ENCODE assay signal across 8 cellular contexts in genomic region chr22:21982338-21982965, GRCh38. TPM values are rescaled to one million over a fixed set of nuclear protein-coding genes. Genes with fewer than 3 reads are reported as not detected.
DNase-seq lines count a peak whose midpoint lies in the region; ATAC-seq, FAIRE-seq and TF ChIP-seq lines count a peak whose summit lies in the region.

Gene TOP3B, minus strand, starts transcription at chr22:21982787. Its CDS starts 7,078 bp downstream, at chr22:21975709.

- H3K27ac ChIP-seq in mesodermal cell (ENCODE audit: low read depth, low read length, severe bottlenecking), result no peak within 1 kb of the TSS

- no peaks in the 10 kb centered on the region for H3K9me3 ChIP-seq in NT2/D1 (ENCODE audit: insufficient read depth, low read length)
- no peaks in the 10 kb centered on the region for H3K9me3 ChIP-seq in mesodermal cell (ENCODE audit: control insufficient read depth, low read length)

- H3K9ac ChIP-seq in NT2/D1 (ENCODE audit: insufficient read length, low read depth), result peak within 1 kb of the TSS; percentile 95

- 0% methylated on average over 43 to 47 of the region's 54 CpGs for WGBS in mesodermal cell (ENCODE audit: insufficient coverage in 2 of 2), 2 experiments

- in situ Hi-C loops in endometrial microvascular endothelial cells (cut with HindIII; ENCODE audit: inconsistent ontology term, low pct_unique_long_range_greater_than_20kb, low sequenced_read_pairs), result no loop called here

- no peak for ATAC-seq in GM18517 (IDR thresholded peaks at IDR 0.05; ENCODE audit: unreplicated experiment)

- peak; percentile 81 for DNase-seq in GM12892 (ENCODE audit: insufficient read length)
- DNase-seq in HS-27A (ENCODE audit: low read depth), result peak; percentile 35
- DNase-seq in NT2/D1 (ENCODE audit: low read depth, low spot score), result peak; percentile 48
- peak; percentile 47 for DNase-seq in activated CD8-positive, alpha-beta memory T cell treated with anti-CD3 and anti-CD28 coated beads, Interleukin-2, amount 50 U/mL, for 1 hour (ENCODE audit: extremely low read depth)
- DNase-seq in stimulated activated CD8-positive, alpha-beta memory T cell treated with anti-CD3 and anti-CD28 coated beads, Interleukin-15, amount 100 ng/mL, for 1 hour (ENCODE audit: low read depth), result peak; percentile 70

- H3K27me3 ChIP-seq in NT2/D1 (ENCODE audit: insufficient read depth, insufficient read length), result peaks cover 14% of the 10 kb centered on the region

- peak; percentile 91 for TF ChIP-seq POLR2A in GM12892 (IDR thresholded peaks at IDR 0.05; ENCODE audit: low read depth, low read length)

- H3K4me3 ChIP-seq in NT2/D1 (ENCODE audit: insufficient read length, low read depth), result peak within 1 kb of the TSS; percentile 71
- peak within 1 kb of the TSS; percentile 100 for H3K4me3 ChIP-seq in mesodermal cell (ENCODE audit: extremely low read depth, insufficient read depth, low read length, poor library complexity, severe bottlenecking)

- peaks cover 34% of the 10 kb centered on the region for H3K36me3 ChIP-seq in NT2/D1 (ENCODE audit: insufficient read depth, insufficient read length, low read length)
- H3K36me3 ChIP-seq in mesodermal cell (ENCODE audit: control insufficient read depth, insufficient read depth, low read length), result peaks cover 8% of the 10 kb centered on the region

- peak; percentile 51 for FAIRE-seq in GM12892 (lab: Jason Lieb, UNC)

- no peaks in the 10 kb centered on the region for H3K4me1 ChIP-seq in NT2/D1 (ENCODE audit: insufficient read depth, insufficient read length)
- peaks cover 2% of the 10 kb centered on the region for H3K4me1 ChIP-seq in mesodermal cell (ENCODE audit: control insufficient read depth, insufficient read depth, low read length, poor library complexity, severe bottlenecking)

RNA-seq across cellular contexts. Expression of gene TOP3B, which starts in this region (rescaled TPM):
- 13.7 TPM for polyA plus RNA-seq in GM12892 (2012; ENCODE audit: missing spikeins)
- 45.5 TPM for total RNA-seq in endometrial microvascular endothelial cells (ENCODE audit: inconsistent ontology term)
- polyA plus RNA-seq in mesodermal cell (2013, experiment 1 of 2), result 54.8 TPM
- 41.0 TPM for polyA plus RNA-seq in mesodermal cell (2013, experiment 2 of 2)
